Comparison of ENCODE assay signal across 18 cellular contexts in the genomic region with DNA sequence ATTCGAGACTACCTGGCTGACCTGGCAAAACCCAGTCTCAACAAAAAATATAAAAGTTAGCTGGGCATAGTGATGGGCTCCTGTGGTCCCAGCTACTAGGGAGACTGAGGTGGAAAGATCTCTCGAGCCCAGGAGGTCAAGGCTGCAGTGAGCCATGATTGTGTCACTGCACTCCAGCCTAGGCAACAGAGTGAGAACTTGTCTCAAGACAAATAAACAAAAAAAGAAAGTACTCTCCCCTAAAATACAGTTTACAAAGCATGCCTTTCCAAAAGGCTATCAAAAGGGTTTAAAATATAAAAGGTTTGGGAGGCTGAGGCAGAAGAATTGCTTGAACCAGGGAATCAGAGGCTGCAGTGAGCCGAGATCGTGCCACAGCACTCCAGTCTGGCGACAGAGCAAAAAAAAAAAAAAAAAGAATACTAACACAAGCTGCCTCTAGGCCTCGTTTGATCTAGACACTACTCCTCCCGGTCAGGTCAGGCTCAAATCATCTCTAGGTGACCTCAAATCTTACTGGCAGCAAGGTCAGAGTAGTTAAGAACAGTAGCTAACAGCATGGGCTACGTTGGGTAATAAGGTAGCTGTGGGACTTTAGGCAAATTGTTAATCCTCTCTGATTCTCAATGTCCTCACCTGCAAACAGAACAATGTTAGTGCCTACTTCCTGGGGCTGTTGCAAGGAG. TPM values are rescaled to one million over a fixed set of nuclear protein-coding genes. Genes with fewer than 3 reads are reported as not detected.
DNase-seq lines count a peak whose midpoint lies in the region; FAIRE-seq and TF ChIP-seq lines count a peak whose summit lies in the region.
"Had no signal": no experiment of that assay in that cellular context is flagged by ENCODE, and none has a peak within 500 bp of the region (broad histone marks: within the 10 kb centered on the region; RNA-seq: fewer than 3 reads in every experiment).

No MANE protein-coding gene starts in this region.

- H2AFZ ChIP-seq in smooth muscle cell (ENCODE audit: low read depth) = no peak overlapping the region

- H4K20me1 ChIP-seq in smooth muscle cell (ENCODE audit: low read depth) = no peaks in the 10 kb centered on the region

- H3K36me3 ChIP-seq in adrenal gland (replicated peaks in 1 of 2) (peaks cover 0 to 8% of the 10 kb centered on the region in 2 donors), liver (ENCODE audit: control insufficient read depth in 4 of 4, insufficient read depth in 3 of 4, low read depth in 1 of 4, low read length in 3 of 4) (peaks cover 0 to 6% (median under 1%) of the 10 kb centered on the region in 4 donors), testis (ENCODE audit: low read depth, missing control alignments) (no peaks in the 10 kb centered on the region), smooth muscle cell (ENCODE audit: low read depth) (no peaks in the 10 kb centered on the region)
- H3K36me3 ChIP-seq: brain microvascular endothelial cell had no signal

- H3K9me3 ChIP-seq in adrenal gland (replicated peaks in 1 of 3) = no peaks in the 10 kb centered on the region
- H3K9me3 ChIP-seq in liver (ENCODE audit: control insufficient read depth in 4 of 4, low read length in 3 of 4) = no peaks in the 10 kb centered on the region
- no peaks in the 10 kb centered on the region for H3K9me3 ChIP-seq in testis
- H3K9me3 ChIP-seq in smooth muscle cell (replicated peaks; ENCODE audit: low read depth) = no peaks in the 10 kb centered on the region

- no peaks in the 10 kb centered on the region for H3F3A ChIP-seq in smooth muscle cell (ENCODE audit: low read depth)

- H3K27ac ChIP-seq in adrenal gland (peak overlapping the region; percentile 42 to 93 (median 82)), liver (ENCODE audit: low read depth in 1 of 2, low read length in 2 of 2) (no peak overlapping the region), testis (peak overlapping the region; percentile 27 to 87), smooth muscle cell (ENCODE audit: low read depth) (no peak overlapping the region)
- H3K27ac ChIP-seq: brain microvascular endothelial cell had no signal

- WGBS in adrenal gland, 4 donors = 39 to 55% (median 43%) methylated on average over 8 of the region's 8 CpGs
- 63% methylated on average over 8 of the region's 8 CpGs for WGBS in liver
- WGBS in testis, 2 donors = 62 to 67% methylated on average over 8 of the region's 8 CpGs
- WGBS in smooth muscle cell (ENCODE audit: low lambda C conversion rate) = 81% methylated on average over 8 of the region's 8 CpGs

- FAIRE-seq in GM19239 (lab: Jason Lieb, UNC) = no peak

- H3K27me3 ChIP-seq in adrenal gland (no peaks in the 10 kb centered on the region), liver (ENCODE audit: control insufficient read depth in 4 of 4, insufficient read depth in 4 of 4, low read length in 3 of 4) (no peaks in the 10 kb centered on the region), testis (no peaks in the 10 kb centered on the region), smooth muscle cell (ENCODE audit: low read depth) (no peaks in the 10 kb centered on the region)
- H3K27me3 ChIP-seq: brain microvascular endothelial cell had no signal

- no peak overlapping the region for H3K4me2 ChIP-seq in smooth muscle cell

- intact Hi-C loops in adrenal gland (cut with DNase I) = no loop called here
- intact Hi-C loops in testis (cut with DNase I; ENCODE audit: low total_unique reads) = no loop called here

- H3K9ac ChIP-seq in liver (ENCODE audit: low read depth in 1 of 2, low read length in 2 of 2) (no peak overlapping the region), smooth muscle cell (ENCODE audit: low read depth) (no peak overlapping the region)

- DNase-seq in DMS53 (lab: John Stamatoyannopoulos, UW) = peak; percentile 70
- no peak for DNase-seq in adrenal gland
- DNase-seq in testis = no peak
- DNase-seq in activated effector memory CD4-positive, alpha-beta T cell treated with anti-CD3 and anti-CD28 coated beads, Interleukin-2, amount 50 U/mL, for 16 hours = no peak
- DNase-seq in smooth muscle cell (lab: John Stamatoyannopoulos, UW; ENCODE audit: unreplicated experiment) = no peak
- no peak for DNase-seq in putamen (ENCODE audit: low spot score)
- no peak for DNase-seq in GM19239 (ENCODE audit: insufficient read length, low spot score)
- DNase-seq: activated CD4-positive, alpha-beta T cell treated with anti-CD3 and anti-CD28 coated beads, Interleukin-2, amount 50 U/mL, for 48 hours; activated T-cell treated with anti-CD3 and anti-CD28 coated beads, Interleukin-2, amount 50 U/mL, for 1 hour; brain microvascular endothelial cell; CD4-positive, alpha-beta memory T cell; DMS79 treated with DMSO at 0.1 percent for 48 hours; KBM-7; left ventricle myocardium superior; stimulated activated CD4-positive, alpha-beta T cell treated with anti-CD3 and anti-CD28 coated beads, Interleukin-4, amount 100 ng/mL, for 4 hours; T-cell had no signal

- TF ChIP-seq CTCF in adrenal gland (IDR thresholded peaks at IDR 0.05) (no peak), liver (IDR thresholded peaks at IDR 0.05; ENCODE audit: low read depth, low read length, missing input control) (no peak), testis (IDR thresholded peaks at IDR 0.05) (no peak), smooth muscle cell (IDR thresholded peaks at IDR 0.05; ENCODE audit: borderline replicate concordance, insufficient read depth, poor library complexity, severe bottlenecking) (no peak)

- peaks cover 25 to 49% of the 10 kb centered on the region in 2 donors for H3K4me1 ChIP-seq in adrenal gland (replicated peaks in 1 of 2)
- H3K4me1 ChIP-seq in liver (ENCODE audit: control insufficient read depth in 4 of 4, insufficient read depth in 4 of 4, low read length in 3 of 4) = peaks cover 13 to 24% (median 17%) of the 10 kb centered on the region in 4 donors
- peaks cover 31% of the 10 kb centered on the region for H3K4me1 ChIP-seq in testis
- H3K4me1 ChIP-seq in smooth muscle cell (ENCODE audit: low read depth) = peaks cover 23% of the 10 kb centered on the region

- no peaks in the 10 kb centered on the region for H3K79me2 ChIP-seq in smooth muscle cell (ENCODE audit: low read depth)

- TF ChIP-seq RAD21 in liver (IDR thresholded peaks at IDR 0.05) = no peak

- H3K4me3 ChIP-seq in adrenal gland (no peak overlapping the region), liver (ENCODE audit: low read depth in 1 of 3, low read length in 3 of 3) (no peak overlapping the region), testis (no peak overlapping the region), smooth muscle cell (no peak overlapping the region)
- H3K4me3 ChIP-seq: skin epidermis had no signal

- no peak for TF ChIP-seq POLR2A in adrenal gland (IDR thresholded peaks at IDR 0.05)
- no peak for TF ChIP-seq POLR2A in testis (IDR thresholded peaks at IDR 0.05)

TF ChIP-seq in liver, 16 proteins besides CTCF, POLR2A, EP300 and RAD21:
- TF ChIP-seq TAF1 (conservative IDR thresholded peaks at IDR 0.05) = no peak
- TF ChIP-seq HNF4A (conservative IDR thresholded peaks at IDR 0.05) = peak in 1 of 2 donors; percentile 23
- peak; percentile 12 for TF ChIP-seq SP1 (IDR thresholded peaks at IDR 0.05)
- TF ChIP-seq RXRA (IDR thresholded peaks at IDR 0.05) = peak in 1 of 2 donors; percentile 45
TF ChIP-seq in liver: peak in this region for 3.

RNA-seq across cellular contexts. Expression of a gene that starts 9.3 kb away (rescaled TPM):
- total RNA-seq in adrenal gland = 10 to 100 TPM in 6 of 8 donors, 1 to 10 TPM in 2; 8.0 to 20.7 (median 12.2) TPM
- 10 to 100 TPM in 2 of 3 donors, 1 to 10 TPM in 1; 6.6 to 12.8 (median 10.8) TPM for polyA plus RNA-seq in adrenal gland
- 1 to 10 TPM; 4.6 to 6.5 TPM for total RNA-seq in liver
- 1 to 10 TPM; 2.5 to 4.8 TPM for polyA plus RNA-seq in liver
- total RNA-seq in testis = 10 to 100 TPM; 18.5 to 19.4 TPM
- 25.1 TPM for polyA plus RNA-seq in testis (ENCODE audit: insufficient read depth, low read depth, low replicate concordance)
- total RNA-seq in smooth muscle cell = 3.8 and 5.2 TPM in 2 replicates
- 6.7 and 8.9 TPM in 2 replicates for polyA plus RNA-seq in smooth muscle cell

RNA-seq across cellular contexts. Expression of a gene that starts 10.2 kb away (rescaled TPM):
- total RNA-seq in adrenal gland = 10 to 100 TPM; 11.4 to 60.6 (median 25.5) TPM
- polyA plus RNA-seq in adrenal gland = 10 to 100 TPM; 13.6 to 14.1 (median 13.9) TPM
- total RNA-seq in liver = 10 to 100 TPM; 21.7 to 74.6 TPM
- polyA plus RNA-seq in liver = 10 to 100 TPM; 35.4 to 43.2 TPM
- 10 to 100 TPM; 19.1 to 21.1 TPM for total RNA-seq in testis
- polyA plus RNA-seq in testis (ENCODE audit: insufficient read depth, low read depth, low replicate concordance) = 15.0 TPM
- total RNA-seq in smooth muscle cell = 15.7 and 20.6 TPM in 2 replicates
- polyA plus RNA-seq in smooth muscle cell = 19.9 and 20.5 TPM in 2 replicates

Comparison
In these comparisons a context has a peak if more than half of its experiments do, and no peak if none do; other contexts are left out.
1. H3K27ac ChIP-seq: peak in adrenal gland (5 of 5) and testis (2 of 2); none in liver (0 of 2) and smooth muscle cell (single experiment).